ENCODE assay signal across 8 cellular contexts in genomic region chr10:77637474-77637985, GRCh38. TPM values are rescaled to one million over a fixed set of nuclear protein-coding genes. Genes with fewer than 3 reads are reported as not detected.
A peak's percentile ranks its signal among the peaks of the same experiment; 100 is the strongest.
DNase-seq lines count a peak whose midpoint lies in the region; ATAC-seq and TF ChIP-seq lines count a peak whose summit lies in the region.

KCNMA1 (minus strand) TSS chr10:77637808.

- peak in 2 of 4 donors; percentile 38 for TF ChIP-seq POLR2A in esophagus squamous epithelium (IDR thresholded peaks at IDR 0.05)

- H4K20me1 ChIP-seq in SK-N-SH (ENCODE audit: insufficient read depth) = no peaks in the 10 kb centered on the region

- ATAC-seq in Right ventricle myocardium superior (ENCODE audit: poor library complexity) (peak; percentile 49), Right ventricle myocardium inferior (no peak)
- peak; percentile 23 to 30 for ATAC-seq in naive thymus-derived CD8-positive, alpha-beta T cell

- intact Hi-C loops in Right ventricle myocardium superior (cut with DNase I) (no loop called here), Right ventricle myocardium inferior (cut with DNase I) (no loop called here), esophagus squamous epithelium (cut with DNase I) (loop anchor here (5.0 to 10.0 kb wide), 2 partner anchors 143 to 250 kb away; no protein-coding TSS in a partner anchor)

- peak; percentile 14; the same call in 1 of the 2 replicates for TF ChIP-seq CTCF in SK-N-SH (IDR thresholded peaks at IDR 0.05)
- peak in 1 of 6 experiments; percentile 8 for TF ChIP-seq CTCF in esophagus squamous epithelium (IDR thresholded peaks at IDR 0.05)

- H3K36me3 Mint-ChIP-seq in naive thymus-derived CD8-positive, alpha-beta T cell = no peaks in the 10 kb centered on the region

- peaks cover 24 to 91% (median 68%) of the 10 kb centered on the region in 5 donors for H3K27me3 Mint-ChIP-seq in naive thymus-derived CD8-positive, alpha-beta T cell

- peak in 1 of 2 experiments; percentile 49; a peak in 1 of 4 replicates for TF ChIP-seq EP300 in SK-N-SH (IDR thresholded peaks at IDR 0.05; ENCODE audit: borderline replicate concordance in 1 of 2, low read depth in 1 of 2, low read length in 1 of 2)

- peak within 1 kb of the TSS; percentile 6 to 86 (median 72) for H3K4me3 Mint-ChIP-seq in naive thymus-derived CD8-positive, alpha-beta T cell

- peaks cover 6 to 15% (median 12%) of the 10 kb centered on the region in 4 donors for H3K4me1 Mint-ChIP-seq in naive thymus-derived CD8-positive, alpha-beta T cell

- peak within 1 kb of the TSS; percentile 95 for H3K4me2 ChIP-seq in SK-N-SH

- peak within 1 kb of the TSS; percentile 68 for H3K9ac ChIP-seq in SK-N-SH

- DNase-seq in Right ventricle myocardium superior = peak; percentile 42
- DNase-seq in Right ventricle myocardium inferior (ENCODE audit: missing footprints) = no peak
- DNase-seq in SK-N-SH = peak; percentile 86
- DNase-seq in esophagus squamous epithelium (lab: John Stamatoyannopoulos, UW) = no peak
- no peak for DNase-seq in naive thymus-derived CD8-positive, alpha-beta T cell
- no peak for DNase-seq in NAMALWA (ENCODE audit: low spot score)
- no peak for DNase-seq in KG1 (lab: John Stamatoyannopoulos, UW)
- no peak for DNase-seq in NCI-H2196 treated with DMSO at 0.1 percent for 48 hours (lab: John Stamatoyannopoulos, UW; ENCODE audit: unreplicated experiment)

- H3K4me3 ChIP-seq in SK-N-SH (ENCODE audit: low read depth in 2 of 2, low read length in 1 of 2) (peak within 1 kb of the TSS; percentile 81 to 84), esophagus squamous epithelium (peak within 1 kb of the TSS; percentile 50 to 71 (median 63))

- no peak within 1 kb of the TSS for H3K27ac Mint-ChIP-seq in naive thymus-derived CD8-positive, alpha-beta T cell

- H3K9me3 ChIP-seq in SK-N-SH = no peaks in the 10 kb centered on the region
- H3K9me3 ChIP-seq in esophagus squamous epithelium = no peaks in the 10 kb centered on the region

- no peaks in the 10 kb centered on the region for H3K27me3 ChIP-seq in SK-N-SH (ENCODE audit: insufficient read depth)
- peaks cover 0 to 84% (median 2%) of the 10 kb centered on the region in 4 donors for H3K27me3 ChIP-seq in esophagus squamous epithelium

- H3K27ac ChIP-seq in SK-N-SH (ENCODE audit: low read depth in 2 of 2, low read length in 1 of 2) (no peak within 1 kb of the TSS; a peak in 1 of 4 replicates), esophagus squamous epithelium (peak within 1 kb of the TSS; percentile 63 to 86 (median 82))

- CTCF ChIA-PET in SK-N-SH (lab: Yijun Ruan, JAX) = interaction anchor here (0.7 to 21.3 kb wide), 12 partner anchors 15 to 469 kb away, joined by 3 to 513 read pairs (median 4); no protein-coding TSS in a partner anchor

- peaks cover 0 to 7% of the 10 kb centered on the region in 2 experiments for H3K36me3 ChIP-seq in SK-N-SH (replicated peaks in 1 of 2; ENCODE audit: control insufficient read depth in 1 of 2, insufficient read depth in 2 of 2, low read length in 1 of 2)
- H3K36me3 ChIP-seq in esophagus squamous epithelium = no peaks in the 10 kb centered on the region

- no peaks in the 10 kb centered on the region for H3F3A ChIP-seq in SK-N-SH (replicated peaks; ENCODE audit: insufficient read depth)

- peak within 1 kb of the TSS; percentile 65; the same call in 1 of the 2 replicates for H2AFZ ChIP-seq in SK-N-SH (ENCODE audit: low read depth)

- peaks cover 41% of the 10 kb centered on the region for H3K79me2 ChIP-seq in SK-N-SH (ENCODE audit: insufficient read depth)

- H3K9me2 ChIP-seq in SK-N-SH = no peaks in the 10 kb centered on the region

- TF ChIP-seq RAD21 in SK-N-SH (IDR thresholded peaks at IDR 0.05; ENCODE audit: low read length) = no peak

- WGBS in SK-N-SH (ENCODE audit: low lambda C conversion rate) = 2% methylated on average over 16 of the region's 66 CpGs
- WGBS in esophagus squamous epithelium, 2 donors = 0 to 1% methylated on average over 16 to 23 of the region's 66 CpGs

- peaks cover 0 to 16% of the 10 kb centered on the region in 2 experiments; a peak in 2 of 4 replicates for H3K4me1 ChIP-seq in SK-N-SH (ENCODE audit: control insufficient read depth in 1 of 2, insufficient read depth in 2 of 2, low read depth in 1 of 2, low read length in 1 of 2)
- peaks cover 5 to 63% (median 6%) of the 10 kb centered on the region in 3 donors for H3K4me1 ChIP-seq in esophagus squamous epithelium

- POLR2A ChIA-PET in SK-N-SH (lab: Yijun Ruan, JAX) = interaction anchor here (0.6 kb wide), 1 partner anchor 473 kb away, joined by 3 read pairs; no protein-coding TSS in a partner anchor
- POLR2A ChIA-PET in naive thymus-derived CD8-positive, alpha-beta T cell (lab: Charles Lee) = no interaction called here

- H3K9me3 Mint-ChIP-seq in naive thymus-derived CD8-positive, alpha-beta T cell = peaks cover 0 to 2% (median 0%) of the 10 kb centered on the region in 9 donors

TF ChIP-seq in SK-N-SH, 30 proteins besides CTCF, POLR2A, EP300 and RAD21:
- peak; percentile 63; the same call in 1 of the 2 replicates for TF ChIP-seq YY1 (IDR thresholded peaks at IDR 0.05; ENCODE audit: low read depth)
- TF ChIP-seq MXI1 (IDR thresholded peaks at IDR 0.05; ENCODE audit: low read depth, low read length) = peak; percentile 9; the same call in 1 of the 2 replicates
- TF ChIP-seq, protein P1, sequence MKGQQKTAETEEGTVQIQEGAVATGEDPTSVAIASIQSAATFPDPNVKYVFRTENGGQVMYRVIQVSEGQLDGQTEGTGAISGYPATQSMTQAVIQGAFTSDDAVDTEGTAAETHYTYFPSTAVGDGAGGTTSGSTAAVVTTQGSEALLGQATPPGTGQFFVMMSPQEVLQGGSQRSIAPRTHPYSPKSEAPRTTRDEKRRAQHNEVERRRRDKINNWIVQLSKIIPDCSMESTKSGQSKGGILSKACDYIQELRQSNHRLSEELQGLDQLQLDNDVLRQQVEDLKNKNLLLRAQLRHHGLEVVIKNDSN (IDR thresholded peaks at IDR 0.05; ENCODE audit: borderline replicate concordance, low read depth) = no peak
- no peak for TF ChIP-seq NRF1 (IDR thresholded peaks at IDR 0.05; ENCODE audit: low read depth, low read length)

RNA-seq across cellular contexts. Expression of gene KCNMA1, which starts in this region (rescaled TPM):
- total RNA-seq in Right ventricle myocardium superior (2.0 TPM), Right ventricle myocardium inferior (2.2 TPM), esophagus squamous epithelium (10 to 100 TPM in 3 of 4 donors, 1 to 10 TPM in 1; 7.5 to 74.2 (median 18.0) TPM)
- polyA plus RNA-seq in SK-N-SH (2012; rRNA removed) = 81.2 and 107 TPM in 2 replicates
- 59.4 and 73.4 TPM in 2 replicates for polyA plus RNA-seq in SK-N-SH (2012; cell fraction: cytosol; rRNA removed)
- polyA plus RNA-seq in SK-N-SH (2012; cell fraction: nucleus; rRNA removed) = 144 and 177 TPM in 2 replicates
- total RNA-seq in naive thymus-derived CD8-positive, alpha-beta T cell = not detected
- not detected for polyA plus RNA-seq in naive thymus-derived CD8-positive, alpha-beta T cell

Comparison
In these comparisons a context has a peak if more than half of its experiments do, and no peak if none do; other contexts are left out.
1. RNA of gene KCNMA1 (polyA plus RNA-seq): 59.4 to 177 TPM in SK-N-SH; not detected in naive thymus-derived CD8-positive, alpha-beta T cell; every median in the first group is over 10 times any median in the second.
2. DNase-seq: peak in Right ventricle myocardium superior (single experiment) and SK-N-SH (single experiment); none in Right ventricle myocardium inferior (single experiment), esophagus squamous epithelium (single experiment), naive thymus-derived CD8-positive, alpha-beta T cell (0 of 10), NAMALWA (single experiment), KG1 (single experiment) and NCI-H2196 treated with DMSO at 0.1 percent for 48 hours (single experiment).
3. Peak in ATAC-seq in naive thymus-derived CD8-positive, alpha-beta T cell; RNA of the gene not detected or under 1 TPM.
4. H3K27ac ChIP-seq: peak in esophagus squamous epithelium (4 of 4); none in SK-N-SH (0 of 2).